ENCODE assay signal across 15 cellular contexts in the genomic region with DNA sequence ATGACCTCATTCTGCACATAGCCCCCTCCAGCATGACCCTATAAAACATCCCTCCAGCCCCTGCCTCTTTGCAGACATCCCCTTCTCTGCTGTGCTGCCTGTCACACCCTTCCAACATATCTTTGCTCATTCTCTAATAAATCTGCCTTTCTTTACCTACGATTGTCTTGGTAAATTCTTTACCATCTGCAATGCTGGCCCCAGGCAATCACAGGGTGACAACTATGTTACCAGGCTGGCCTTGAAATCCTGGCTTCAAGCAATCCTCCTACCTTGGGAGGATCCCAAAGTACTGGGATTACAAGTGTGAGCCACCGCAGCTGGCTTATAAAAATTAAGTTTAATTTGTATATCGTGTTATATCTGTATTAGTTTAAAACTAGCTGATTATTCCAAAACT.
"Had no signal": no experiment of that assay in that cellular context is flagged by ENCODE, and none has a peak within 500 bp of the region (broad histone marks: within the 10 kb centered on the region; RNA-seq: fewer than 3 reads in every experiment).

No MANE protein-coding gene starts in this region.

- ATAC-seq: foreskin keratinocyte; stimulated activated naive CD8-positive, alpha-beta T cell treated with anti-CD3 and anti-CD28 coated beads, Interleukin-15, Interleukin-2, amounts not matched to agents 100 U/mL and 50 U/mL, for 24 hours had no signal

- DNase-seq: activated CD4-positive, alpha-beta memory T cell treated with anti-CD3 and anti-CD28 coated beads, Interleukin-2, amount 10 ng/mL, durations not matched to agents 7 days and 5 days; activated CD4-positive, alpha-beta T cell treated with anti-CD3 and anti-CD28 coated beads for 1 hour; activated naive CD4-positive, alpha-beta T cell treated with anti-CD3 and anti-CD28 coated beads, Interleukin-2, amount 10 ng/mL, durations not matched to agents 7 days and 5 days; activated T-cell treated with anti-CD3 and anti-CD28 coated beads, Interleukin-2, amount 50 U/mL, for 24 hours; amniotic stem cell; caudate nucleus; colonic mucosa; effector CD8-positive, alpha-beta T cell; foreskin keratinocyte; head of caudate nucleus; ovary; SJCRH30; stimulated activated CD4-positive, alpha-beta T cell treated with anti-CD3 and anti-CD28 coated beads, Interleukin-4, amount 100 ng/mL, for 1 hour; stimulated activated naive CD8-positive, alpha-beta T cell treated with anti-CD3 and anti-CD28 coated beads, Interleukin-15, Interleukin-2, amounts not matched to agents 100 U/mL and 50 U/mL, for 24 hours had no signal

- H3K4me3 Mint-ChIP-seq: activated CD4-positive, alpha-beta memory T cell treated with anti-CD3 and anti-CD28 coated beads, Interleukin-2, amount 10 ng/mL, durations not matched to agents 7 days and 5 days; activated naive CD4-positive, alpha-beta T cell treated with anti-CD3 and anti-CD28 coated beads, Interleukin-2, amount 10 ng/mL, durations not matched to agents 7 days and 5 days; activated T-cell treated with anti-CD3 and anti-CD28 coated beads, Interleukin-2, amount 50 U/mL, for 24 hours; neural progenitor cell had no signal

- H3K4me1 ChIP-seq: colonic mucosa, foreskin keratinocyte, neural progenitor cell had no signal

- H3K4me2 ChIP-seq: neural progenitor cell had no signal

- H3K9me3 Mint-ChIP-seq: activated CD4-positive, alpha-beta memory T cell treated with anti-CD3 and anti-CD28 coated beads, Interleukin-2, amount 10 ng/mL, durations not matched to agents 7 days and 5 days; activated T-cell treated with anti-CD3 and anti-CD28 coated beads, Interleukin-2, amount 50 U/mL, for 24 hours; neural progenitor cell had no signal

- H3K4me3 ChIP-seq: colonic mucosa, neural progenitor cell, ovary, SJCRH30 had no signal

- H3K9ac ChIP-seq: neural progenitor cell had no signal

- H3K36me3 ChIP-seq: colonic mucosa, neural progenitor cell, ovary, SJCRH30 had no signal

- H3K27me3 ChIP-seq: colonic mucosa, foreskin keratinocyte, neural progenitor cell, ovary, SJCRH30 had no signal

- H3K27me3 Mint-ChIP-seq: activated CD4-positive, alpha-beta memory T cell treated with anti-CD3 and anti-CD28 coated beads, Interleukin-2, amount 10 ng/mL, durations not matched to agents 7 days and 5 days; activated T-cell treated with anti-CD3 and anti-CD28 coated beads, Interleukin-2, amount 50 U/mL, for 24 hours had no signal

- H3K27ac ChIP-seq: colonic mucosa, foreskin keratinocyte, neural progenitor cell, ovary had no signal

- H3K9me3 ChIP-seq: colonic mucosa, ovary, SJCRH30 had no signal

- H3K27ac Mint-ChIP-seq: activated CD4-positive, alpha-beta memory T cell treated with anti-CD3 and anti-CD28 coated beads, Interleukin-2, amount 10 ng/mL, durations not matched to agents 7 days and 5 days; activated naive CD4-positive, alpha-beta T cell treated with anti-CD3 and anti-CD28 coated beads, Interleukin-2, amount 10 ng/mL, durations not matched to agents 7 days and 5 days; activated T-cell treated with anti-CD3 and anti-CD28 coated beads, Interleukin-2, amount 50 U/mL, for 24 hours; neural progenitor cell had no signal

- H3K36me3 Mint-ChIP-seq: activated naive CD4-positive, alpha-beta T cell treated with anti-CD3 and anti-CD28 coated beads, Interleukin-2, amount 10 ng/mL, durations not matched to agents 7 days and 5 days; neural progenitor cell had no signal

- H2AFZ ChIP-seq: neural progenitor cell had no signal

- H3K4me1 Mint-ChIP-seq: neural progenitor cell had no signal
